ENCODE assay signal across 3 cellular contexts in genomic region chrX:47116551-47117110, GRCh38. TPM values are rescaled to one million over a fixed set of nuclear protein-coding genes. Genes with fewer than 3 reads are reported as not detected.
"Had no signal": no experiment of that assay in that cellular context is flagged by ENCODE, and none has a peak within 500 bp of the region (broad histone marks: within the 10 kb centered on the region; RNA-seq: fewer than 3 reads in every experiment).

No MANE protein-coding gene starts in this region.

RNA-seq across cellular contexts. Expression of gene RGN, which starts 38.4 kb away (rescaled TPM):
- total RNA-seq: mononuclear cell; naive thymus-derived CD4-positive, alpha-beta T cell had no signal
- polyA plus RNA-seq: keratinocyte; naive thymus-derived CD4-positive, alpha-beta T cell had no signal
